1 cellular context compared by ENCODE assay signal in genomic region chr10:3077940-3078630, GRCh38.
TF ChIP-seq lines count a peak whose summit lies in the region.

No MANE protein-coding gene starts in this region.

TF ChIP-seq in HEK293, 187 proteins besides CTCF, POLR2A, EP300 and RAD21 (continued from another document):
- peak; percentile 93 for TF ChIP-seq OSR2 (tag by site-specific recombination; IDR thresholded peaks at IDR 0.05)
- 0 out of 2 replicates have a peak, but pooled peaks have one; percentile 21 for TF ChIP-seq KLF17 (tag by site-specific recombination; IDR thresholded peaks at IDR 0.05)
- TF ChIP-seq ZBTB1 (tag by site-specific recombination; IDR thresholded peaks at IDR 0.05) = no peak
- TF ChIP-seq ZBTB8A (tag by site-specific recombination; IDR thresholded peaks at IDR 0.05) = peak; percentile 17; the same call in 1 of the 2 replicates
- no peak for TF ChIP-seq ZFHX2 (tag by site-specific recombination; conservative IDR thresholded peaks at IDR 0.05)
- peak; percentile 61 for TF ChIP-seq ZNF341 (tag by site-specific recombination; IDR thresholded peaks at IDR 0.05; ENCODE audit: low read depth)
- peak; percentile 45; the same call in 1 of the 2 replicates for TF ChIP-seq ZNF423 (tag by site-specific recombination; IDR thresholded peaks at IDR 0.05)
- TF ChIP-seq WT1 (tag by site-specific recombination; IDR thresholded peaks at IDR 0.05) = peak; percentile 82
- TF ChIP-seq ZNF629 (tag by site-specific recombination; IDR thresholded peaks at IDR 0.05) = peak; percentile 26; the same call in 1 of the 2 replicates
- peak; percentile 38; the same call in 1 of the 2 replicates for TF ChIP-seq ZNF561 (tag by site-specific recombination; IDR thresholded peaks at IDR 0.05; ENCODE audit: borderline replicate concordance)
- TF ChIP-seq ZIC2 (tag by site-specific recombination; IDR thresholded peaks at IDR 0.05) = peak; percentile 96
- TF ChIP-seq, protein P1, sequence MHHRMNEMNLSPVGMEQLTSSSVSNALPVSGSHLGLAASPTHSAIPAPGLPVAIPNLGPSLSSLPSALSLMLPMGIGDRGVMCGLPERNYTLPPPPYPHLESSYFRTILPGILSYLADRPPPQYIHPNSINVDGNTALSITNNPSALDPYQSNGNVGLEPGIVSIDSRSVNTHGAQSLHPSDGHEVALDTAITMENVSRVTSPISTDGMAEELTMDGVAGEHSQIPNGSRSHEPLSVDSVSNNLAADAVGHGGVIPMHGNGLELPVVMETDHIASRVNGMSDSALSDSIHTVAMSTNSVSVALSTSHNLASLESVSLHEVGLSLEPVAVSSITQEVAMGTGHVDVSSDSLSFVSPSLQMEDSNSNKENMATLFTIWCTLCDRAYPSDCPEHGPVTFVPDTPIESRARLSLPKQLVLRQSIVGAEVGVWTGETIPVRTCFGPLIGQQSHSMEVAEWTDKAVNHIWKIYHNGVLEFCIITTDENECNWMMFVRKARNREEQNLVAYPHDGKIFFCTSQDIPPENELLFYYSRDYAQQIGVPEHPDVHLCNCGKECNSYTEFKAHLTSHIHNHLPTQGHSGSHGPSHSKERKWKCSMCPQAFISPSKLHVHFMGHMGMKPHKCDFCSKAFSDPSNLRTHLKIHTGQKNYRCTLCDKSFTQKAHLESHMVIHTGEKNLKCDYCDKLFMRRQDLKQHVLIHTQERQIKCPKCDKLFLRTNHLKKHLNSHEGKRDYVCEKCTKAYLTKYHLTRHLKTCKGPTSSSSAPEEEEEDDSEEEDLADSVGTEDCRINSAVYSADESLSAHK (tag by site-specific recombination; IDR thresholded peaks at IDR 0.05) = peak; percentile 57; the same call in 1 of the 2 replicates
